In the genomic region with DNA sequence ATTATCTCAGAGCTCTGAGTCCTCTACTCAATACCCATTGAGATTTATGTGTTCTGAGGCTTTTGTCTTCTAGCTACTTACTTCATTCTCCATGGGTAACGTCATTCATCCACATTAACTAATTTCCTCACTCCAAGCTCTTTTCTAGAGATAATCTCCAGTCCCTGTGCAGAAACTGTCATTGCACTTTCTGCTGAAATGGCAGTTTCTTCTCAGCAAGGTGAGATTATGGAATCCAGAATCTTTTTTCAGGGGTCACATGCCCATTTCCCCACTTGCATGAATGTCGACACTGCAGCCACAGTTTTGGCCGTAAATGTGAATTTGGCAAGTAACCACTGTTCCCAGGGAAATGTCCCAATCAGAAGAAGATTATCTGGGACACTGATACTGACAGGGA, we compare ENCODE assay signal across 2 cellular contexts. TPM values are rescaled to one million over a fixed set of nuclear protein-coding genes. Genes with fewer than 3 reads are reported as not detected.
DNase-seq lines count a peak whose midpoint lies in the region; FAIRE-seq and TF ChIP-seq lines count a peak whose summit lies in the region.
"Not testable (repeated sequence)": the region's sequence is repeated elsewhere in the genome, so short reads cannot be mapped to it uniquely, and the experiment has no call there.

No MANE protein-coding gene starts in this region.

- H4K91ac ChIP-seq in H1 (replicated peaks; ENCODE audit: insufficient read length, low read length): not testable (repeated sequence)

- H3K27me3 ChIP-seq in H1 (replicated peaks in 1 of 4; ENCODE audit: control insufficient read depth in 3 of 4, extremely low read depth in 1 of 4, insufficient read depth in 3 of 4, low read length in 3 of 4): not testable (repeated sequence)

- H3K36me3 ChIP-seq in HEK293 (ENCODE audit: control insufficient read depth in 2 of 2, insufficient read depth in 1 of 2, low read length in 2 of 2): peaks cover 80 to 91% of the 10 kb centered on the region in 2 experiments
- peaks cover 12 to 80% (median 46%) of the 10 kb centered on the region in 4 experiments for H3K36me3 ChIP-seq in H1 (ENCODE audit: control insufficient read depth in 2 of 4, insufficient read depth in 4 of 4, low read length in 3 of 4)

- WGBS in H1 (ENCODE audit: extremely low coverage in 1 of 2, insufficient coverage in 1 of 2, insufficient read length in 1 of 2, insufficient replicate concordance in 2 of 2, low coverage in 1 of 2, low lambda C conversion rate in 2 of 2, missing lambda C conversion rate in 1 of 2), 2 experiments: 89% methylated on average over 3 of the region's 3 CpGs; no CpG with 5 or more reads in 1 of the 2 experiments

- H3K4me1 ChIP-seq in HEK293 (ENCODE audit: control insufficient read depth, insufficient read depth, low read length); H1 (replicated peaks in 1 of 4; ENCODE audit: control insufficient read depth in 3 of 4, insufficient read depth in 4 of 4, low read length in 3 of 4): not testable (repeated sequence)

- not testable (repeated sequence) for H3K27ac ChIP-seq in HEK293 (ENCODE audit: extremely low read depth, low read depth, low read length); H1 (ENCODE audit: low read depth, low read length)

- H3K9me3 ChIP-seq in HEK293 (ENCODE audit: control insufficient read depth, insufficient read depth, low read depth, low read length): peaks cover 11% of the 10 kb centered on the region
- H3K9me3 ChIP-seq in H1 (ENCODE audit: insufficient read depth in 2 of 2, low read depth in 1 of 2, low read length in 1 of 2): not testable (repeated sequence)

- not testable (repeated sequence) for H3K23me2 ChIP-seq in H1 (ENCODE audit: low read depth, low read length)

- TF ChIP-seq EP300 in H1 (IDR thresholded peaks at IDR 0.05; ENCODE audit: borderline replicate concordance in 1 of 2, low read depth in 2 of 2, low read length in 2 of 2): not testable (repeated sequence)

- H4K20me1 ChIP-seq in H1 (replicated peaks in 1 of 2; ENCODE audit: control insufficient read depth in 1 of 2, insufficient read depth in 2 of 2, low read length in 2 of 2): peaks cover 5 to 11% of the 10 kb centered on the region in 2 experiments

- FAIRE-seq in H1 (lab: Jason Lieb, UNC): not testable (repeated sequence)

- not testable (repeated sequence) for H3K18ac ChIP-seq in H1 (ENCODE audit: extremely low read depth, low read length)

- not testable (repeated sequence) for TF ChIP-seq POLR2A in H1 (IDR thresholded peaks at IDR 0.05; ENCODE audit: control extremely low read depth in 1 of 2, low read depth in 2 of 2, low read length in 2 of 2)

- not testable (repeated sequence) for H3K56ac ChIP-seq in H1 (replicated peaks; ENCODE audit: insufficient read length, low read depth, low read length)

- not testable (repeated sequence) for DNase-seq in H1 (ENCODE audit: low read depth in 1 of 2, low spot score in 2 of 2)

- H3K4me2 ChIP-seq in H1 (ENCODE audit: insufficient read depth in 1 of 2, low read depth in 2 of 2, low read length in 2 of 2): not testable (repeated sequence)

- H2BK120ac ChIP-seq in H1 (replicated peaks; ENCODE audit: low read depth, low read length): not testable (repeated sequence)

- H2BK15ac ChIP-seq in H1 (ENCODE audit: low read length): not testable (repeated sequence)

- not testable (repeated sequence) for H3K9ac ChIP-seq in H1 (replicated peaks in 1 of 4; ENCODE audit: extremely low read depth in 1 of 4, low read depth in 3 of 4, low read length in 3 of 4)

- CTCF ChIA-PET in HEK293 (lab: Yijun Ruan, JAX): interaction anchor here (0.7 kb wide), 1 partner anchor 140 kb away, joined by 4 read pairs; no protein-coding TSS in a partner anchor
- CTCF ChIA-PET in H1 (lab: Charles Lee; ENCODE audit: partially characterized antibody): interaction anchor here (1.3 to 1.6 kb wide), 2 partner anchors 32 to 124 kb away, joined by 3 to 4 read pairs; a partner anchor contains a TSS

- H2AFZ ChIP-seq in H1 (ENCODE audit: low read length): not testable (repeated sequence)

- POLR2A ChIA-PET in HEK293 (lab: Yijun Ruan, JAX): interaction anchor here (0.6 to 1.3 kb wide), 2 partner anchors 13 to 170 kb away, joined by 3 to 4 read pairs; a partner anchor contains a TSS
- POLR2A ChIA-PET in H1 (lab: Charles Lee; ENCODE audit: partially characterized antibody): interaction anchor here (0.7 to 5.3 kb wide), 11 partner anchors 10 to 190 kb away, joined by 3 to 56 read pairs (median 5); a partner anchor contains a TSS

- not testable (repeated sequence) for H2AK5ac ChIP-seq in H1 (ENCODE audit: low read depth, low read length)

- not testable (repeated sequence) for TF ChIP-seq RAD21 in H1 (IDR thresholded peaks at IDR 0.05 in 1 of 2, conservative IDR thresholded peaks at IDR 0.05 in 1 of 2; ENCODE audit: low read depth in 2 of 2, low read length in 2 of 2)

- H4K8ac ChIP-seq in H1 (ENCODE audit: extremely low read depth, insufficient read depth, low read length): not testable (repeated sequence)

- not testable (repeated sequence) for H4K5ac ChIP-seq in H1 (ENCODE audit: insufficient read length, low read depth, low read length)

- H3K4ac ChIP-seq in H1 (replicated peaks; ENCODE audit: insufficient read length, low read depth, low read length): not testable (repeated sequence)

- not testable (repeated sequence) for H3K23ac ChIP-seq in H1 (ENCODE audit: insufficient read length)

- peaks cover 0 to 23% of the 10 kb centered on the region in 2 experiments; a peak in 2 of 4 replicates for H3K79me2 ChIP-seq in H1 (ENCODE audit: control insufficient read depth in 1 of 2, insufficient read depth in 2 of 2, low read length in 2 of 2)

- not testable (repeated sequence) for H3K4me3 ChIP-seq in HEK293 (ENCODE audit: low read depth, low read length); H1 (ENCODE audit: extremely low read depth in 1 of 4, insufficient read depth in 2 of 4, low read depth in 3 of 4, low read length in 4 of 4)

- H2BK12ac ChIP-seq in H1 (ENCODE audit: low read depth, low read length): not testable (repeated sequence)

- H3K79me1 ChIP-seq in H1 (ENCODE audit: low read depth, low read length): not testable (repeated sequence)

- H2BK5ac ChIP-seq in H1 (ENCODE audit: low read depth, low read length): not testable (repeated sequence)

- H2BK20ac ChIP-seq in H1 (ENCODE audit: low read length): not testable (repeated sequence)

- H3K14ac ChIP-seq in H1 (ENCODE audit: insufficient read length): not testable (repeated sequence)

- TF ChIP-seq CTCF in HEK293 (tag by site-specific recombination; IDR thresholded peaks at IDR 0.05); H1 (IDR thresholded peaks at IDR 0.05; ENCODE audit: control extremely low read depth in 1 of 3, insufficient read depth in 1 of 3, low read depth in 1 of 3, low read length in 3 of 3): not testable (repeated sequence)

RNA-seq across cellular contexts. Expression of a gene that starts 12.7 kb away (rescaled TPM):
- 41.5 and 42.1 TPM in 2 replicates for total RNA-seq in H1 (2021; fragmentation: NEBNext Ultra II Directional; extraction: Animal tissue kit (Norgen Biotek cat#: 25700))
- 17.4 and 18.1 TPM in 2 replicates for polyA plus RNA-seq in H1 (2011; rRNA removed)
- 16.2 TPM for polyA plus RNA-seq in H1 (2011; cell fraction: cytosol; rRNA removed)
- 20.1 TPM for polyA plus RNA-seq in H1 (2011; cell fraction: nucleus; rRNA removed)
- 16.8 to 19.8 TPM (median 18.6 TPM) in 4 replicates for polyA plus RNA-seq in H1 (2012, experiment 1 of 2)
- polyA plus RNA-seq in H1 (2012, experiment 2 of 2): 4.3 TPM
- polyA plus RNA-seq in H1 (2013, experiment 1 of 2): 19.7 TPM
- 17.0 TPM for polyA plus RNA-seq in H1 (2013, experiment 2 of 2)
- 24.8 and 34.3 TPM in 2 replicates for polyA minus RNA-seq in H1 (2011; rRNA and poly(A)+ RNA removed)
- 20.0 TPM for polyA minus RNA-seq in H1 (2011; cell fraction: cytosol; rRNA and poly(A)+ RNA removed)
- polyA minus RNA-seq in H1 (2011; cell fraction: nucleus; rRNA and poly(A)+ RNA removed): 24.2 TPM

RNA-seq across cellular contexts. Expression of a gene that starts 26.5 kb away (rescaled TPM):
- total RNA-seq in H1 (2021; fragmentation: NEBNext Ultra II Directional; extraction: Animal tissue kit (Norgen Biotek cat#: 25700)): 90.7 and 90.9 TPM in 2 replicates
- 99.6 and 110 TPM in 2 replicates for polyA plus RNA-seq in H1 (2011; rRNA removed)
- polyA plus RNA-seq in H1 (2011; cell fraction: cytosol; rRNA removed): 66.5 TPM
- polyA plus RNA-seq in H1 (2011; cell fraction: nucleus; rRNA removed): 74.2 TPM
- polyA plus RNA-seq in H1 (2012, experiment 1 of 2): 53.1 to 76.6 TPM (median 64.5 TPM) in 4 replicates
- polyA plus RNA-seq in H1 (2012, experiment 2 of 2): 46.8 TPM
- 39.2 TPM for polyA plus RNA-seq in H1 (2013, experiment 1 of 2)
- 39.8 TPM for polyA plus RNA-seq in H1 (2013, experiment 2 of 2)
- polyA minus RNA-seq in H1 (2011; rRNA and poly(A)+ RNA removed): 125 and 160 TPM in 2 replicates
- 63.5 TPM for polyA minus RNA-seq in H1 (2011; cell fraction: cytosol; rRNA and poly(A)+ RNA removed)
- 209 TPM for polyA minus RNA-seq in H1 (2011; cell fraction: nucleus; rRNA and poly(A)+ RNA removed)

RNA-seq across cellular contexts. Expression of a gene that starts 32.3 kb away (rescaled TPM):
- total RNA-seq in H1 (2021; fragmentation: NEBNext Ultra II Directional; extraction: Animal tissue kit (Norgen Biotek cat#: 25700)): 53.7 and 60.1 TPM in 2 replicates
- 11.3 and 13.8 TPM in 2 replicates for polyA plus RNA-seq in H1 (2011; rRNA removed)
- polyA plus RNA-seq in H1 (2011; cell fraction: cytosol; rRNA removed): 23.1 TPM
- 18.4 TPM for polyA plus RNA-seq in H1 (2011; cell fraction: nucleus; rRNA removed)
- polyA plus RNA-seq in H1 (2012, experiment 1 of 2): 22.1 to 36.7 TPM (median 26.4 TPM) in 4 replicates
- polyA plus RNA-seq in H1 (2012, experiment 2 of 2): 5.6 TPM
- 23.9 TPM for polyA plus RNA-seq in H1 (2013, experiment 1 of 2)
- 22.1 TPM for polyA plus RNA-seq in H1 (2013, experiment 2 of 2)
- polyA minus RNA-seq in H1 (2011; rRNA and poly(A)+ RNA removed): 71.9 and 78.7 TPM in 2 replicates
- polyA minus RNA-seq in H1 (2011; cell fraction: cytosol; rRNA and poly(A)+ RNA removed): 42.6 TPM
- polyA minus RNA-seq in H1 (2011; cell fraction: nucleus; rRNA and poly(A)+ RNA removed): 44.1 TPM

RNA-seq across cellular contexts. Expression of a gene that starts 47.6 kb away (rescaled TPM):
- total RNA-seq in H1 (2021; fragmentation: NEBNext Ultra II Directional; extraction: Animal tissue kit (Norgen Biotek cat#: 25700)): 10.6 and 11.6 TPM in 2 replicates
- polyA plus RNA-seq in H1 (2011; rRNA removed): 5.9 and 8.8 TPM in 2 replicates
- 8.8 TPM for polyA plus RNA-seq in H1 (2011; cell fraction: cytosol; rRNA removed)
- polyA plus RNA-seq in H1 (2011; cell fraction: nucleus; rRNA removed): 10.0 TPM
- polyA plus RNA-seq in H1 (2012, experiment 1 of 2): 8.4 to 11.8 TPM (median 9.1 TPM) in 4 replicates
- polyA plus RNA-seq in H1 (2012, experiment 2 of 2): 1.9 TPM
- polyA plus RNA-seq in H1 (2013, experiment 1 of 2): 6.5 TPM
- polyA plus RNA-seq in H1 (2013, experiment 2 of 2): 7.1 TPM
- 14.2 and 21.6 TPM in 2 replicates for polyA minus RNA-seq in H1 (2011; rRNA and poly(A)+ RNA removed)
- polyA minus RNA-seq in H1 (2011; cell fraction: cytosol; rRNA and poly(A)+ RNA removed): 6.5 TPM
- 20.9 TPM for polyA minus RNA-seq in H1 (2011; cell fraction: nucleus; rRNA and poly(A)+ RNA removed)

RNA-seq across cellular contexts. Expression of a gene that starts 54.0 kb away (rescaled TPM):
- total RNA-seq in H1 (2021; fragmentation: NEBNext Ultra II Directional; extraction: Animal tissue kit (Norgen Biotek cat#: 25700)): 19.2 and 19.7 TPM in 2 replicates
- 4.4 and 5.4 TPM in 2 replicates for polyA plus RNA-seq in H1 (2011; rRNA removed)
- polyA plus RNA-seq in H1 (2011; cell fraction: cytosol; rRNA removed): 8.2 TPM
- polyA plus RNA-seq in H1 (2011; cell fraction: nucleus; rRNA removed): 9.6 TPM
- polyA plus RNA-seq in H1 (2012, experiment 1 of 2): 8.6 to 10.5 TPM (median 10.1 TPM) in 4 replicates
- polyA plus RNA-seq in H1 (2012, experiment 2 of 2): 0.76 TPM
- 7.0 TPM for polyA plus RNA-seq in H1 (2013, experiment 1 of 2)
- polyA plus RNA-seq in H1 (2013, experiment 2 of 2): 6.7 TPM
- polyA minus RNA-seq in H1 (2011; rRNA and poly(A)+ RNA removed): 16.5 and 19.3 TPM in 2 replicates
- 8.0 TPM for polyA minus RNA-seq in H1 (2011; cell fraction: cytosol; rRNA and poly(A)+ RNA removed)
- polyA minus RNA-seq in H1 (2011; cell fraction: nucleus; rRNA and poly(A)+ RNA removed): 16.1 TPM
